Comparison of ENCODE assay signal across 10 cellular contexts in the genomic region with DNA sequence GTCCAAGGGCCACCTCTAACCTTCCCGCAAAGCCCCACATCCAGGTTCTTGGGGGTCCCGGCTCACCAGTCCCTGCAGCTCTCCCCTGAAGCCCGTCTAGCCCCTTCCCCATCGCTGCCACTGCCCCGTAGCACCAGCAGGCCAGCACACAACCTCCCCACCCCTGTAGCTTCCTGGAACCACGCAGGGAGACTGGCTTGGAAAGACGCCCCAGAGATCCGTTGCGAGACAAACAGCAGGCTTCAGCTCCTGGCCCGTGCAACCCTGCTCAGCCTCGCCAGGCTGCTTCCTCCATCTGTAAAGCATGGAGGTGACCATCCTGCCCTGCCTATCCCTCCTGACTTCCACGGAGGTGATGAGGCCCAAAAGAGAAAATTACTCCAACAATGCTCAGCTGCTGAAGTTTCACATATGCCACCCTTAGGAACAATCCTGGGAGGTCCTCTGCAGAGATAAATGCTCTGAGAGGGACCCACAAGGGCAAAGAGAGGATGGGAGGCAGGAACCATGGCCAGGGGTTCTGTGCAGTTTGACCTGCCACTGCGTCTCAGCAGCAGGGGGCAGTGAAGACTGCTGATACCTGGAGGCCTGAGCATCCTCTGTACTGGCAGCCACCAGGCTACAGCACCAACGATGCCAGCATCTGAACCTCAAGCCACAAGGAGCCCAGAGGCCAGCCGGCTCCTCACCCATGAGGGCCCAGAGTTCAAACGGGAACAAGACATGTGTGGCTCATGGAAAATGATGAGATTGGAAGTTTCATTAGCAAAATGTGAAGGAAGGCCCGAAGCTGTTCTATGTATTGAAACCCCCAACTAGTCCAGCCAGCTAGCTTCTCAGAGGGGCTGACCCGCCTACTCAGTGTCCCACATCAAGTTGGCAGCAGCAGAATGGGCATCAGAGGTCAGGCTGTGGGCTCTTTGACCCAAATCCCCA. TPM values are rescaled to one million over a fixed set of nuclear protein-coding genes. Genes with fewer than 3 reads are reported as not detected.
DNase-seq lines count a peak whose midpoint lies in the region; ATAC-seq and TF ChIP-seq lines count a peak whose summit lies in the region.
"Had no signal": no experiment of that assay in that cellular context is flagged by ENCODE, and none has a peak within 500 bp of the region (broad histone marks: within the 10 kb centered on the region; RNA-seq: fewer than 3 reads in every experiment).

No MANE protein-coding gene starts in this region.

- peaks cover 13% of the 10 kb centered on the region for H3K36me3 Mint-ChIP-seq in effector memory CD8-positive, alpha-beta T cell (ENCODE audit: insufficient read depth)

- H3K4me1 Mint-ChIP-seq in effector memory CD8-positive, alpha-beta T cell (ENCODE audit: low read depth in 2 of 2): peaks cover 41 to 58% of the 10 kb centered on the region in 2 donors

- 65 to 81% (median 75%) methylated on average over 17 to 18 of the region's 18 CpGs for WGBS in spleen, 5 donors

- DNase-seq in effector memory CD8-positive, alpha-beta T cell: peak; percentile 30 to 41 (median 34)
- DNase-seq in spleen: no peak
- DNase-seq in medulla oblongata (ENCODE audit: extremely low spot score): no peak
- DNase-seq in H4 (ENCODE audit: low spot score): no peak
- no peak for DNase-seq in HCEC 1CT

- peak overlapping the region; percentile 27 to 44 for H3K4me3 Mint-ChIP-seq in effector memory CD8-positive, alpha-beta T cell

- H3K27me3 ChIP-seq in spleen (replicated peaks in 1 of 7): no peaks in the 10 kb centered on the region

- H3K27ac ChIP-seq in VCaP (no peak overlapping the region), spleen (peak overlapping the region in 2 of 8 donors; percentile 14 to 95)

- H3K27ac Mint-ChIP-seq in effector memory CD8-positive, alpha-beta T cell: peak overlapping the region; percentile 73 to 93

- no peaks in the 10 kb centered on the region for H3K9me3 Mint-ChIP-seq in effector memory CD8-positive, alpha-beta T cell

- H3K9me3 ChIP-seq in spleen: no peaks in the 10 kb centered on the region

- no peaks in the 10 kb centered on the region for H3K27me3 Mint-ChIP-seq in effector memory CD8-positive, alpha-beta T cell

- no peak overlapping the region for H3K4me3 ChIP-seq in spleen

- H3K36me3 ChIP-seq in spleen: peaks cover 0 to 14% (median 0%) of the 10 kb centered on the region in 6 donors

- TF ChIP-seq CTCF in GM12874 (IDR thresholded peaks at IDR 0.05; ENCODE audit: insufficient read depth, low read depth, low read length) (peak; percentile 58), VCaP (conservative IDR thresholded peaks at IDR 0.05) (peak; percentile 48), spleen (IDR thresholded peaks at IDR 0.05 in 8 of 11, conservative IDR thresholded peaks at IDR 0.05 in 3 of 11) (peak in 6 of 11 experiments; percentile 9 to 69 (median 48))

- peaks cover 18 to 81% (median 55%) of the 10 kb centered on the region in 6 donors for H3K4me1 ChIP-seq in spleen

- TF ChIP-seq POLR2A in spleen (IDR thresholded peaks at IDR 0.05): no peak

- ATAC-seq in effector memory CD8-positive, alpha-beta T cell (replicated peaks): peak; percentile 38
- ATAC-seq in GM18867 (IDR thresholded peaks at IDR 0.05; ENCODE audit: unreplicated experiment): no peak

- intact Hi-C loops in spleen (cut with DNase I; ENCODE audit: low total_unique reads): loop anchor here (10.0 kb wide), 1 partner anchor 59 kb away; no protein-coding TSS in a partner anchor

RNA-seq across cellular contexts. Expression of a gene that starts 16.1 kb away (rescaled TPM):
- total RNA-seq in spleen: 10 to 100 TPM; 40.4 to 60.7 (median 51.3) TPM
- polyA plus RNA-seq in spleen: 10 to 100 TPM in 2 of 3 donors, 1 to 10 TPM in 1; 9.5 to 26.0 (median 11.8) TPM
- 19.1 TPM in 2 replicates for total RNA-seq in H4 (2014; rRNA removed; shearing (Covaris generic))

RNA-seq across cellular contexts. Expression of a gene that starts 25.0 kb away (rescaled TPM):
- not detected for total RNA-seq in spleen
- under 1 TPM in 2 of 3 donors, not detected in 1; 0.03 to 0.06 TPM for polyA plus RNA-seq in spleen
- not detected in 2 replicates for total RNA-seq in H4 (2014; rRNA removed; shearing (Covaris generic))
- total RNA-seq: glomerular endothelial cell, subcutaneous adipose tissue had no signal

RNA-seq across cellular contexts. Expression of a gene that starts 38.3 kb away (rescaled TPM):
- 10 to 100 TPM; 13.4 to 21.3 (median 16.4) TPM for total RNA-seq in spleen
- 10 to 100 TPM; 13.2 to 17.3 (median 16.9) TPM for polyA plus RNA-seq in spleen
- 6.2 and 8.9 TPM in 2 replicates for total RNA-seq in H4 (2014; rRNA removed; shearing (Covaris generic))

RNA-seq across cellular contexts. Expression of a gene that starts 44.0 kb away (rescaled TPM):
- total RNA-seq in spleen: not detected
- polyA plus RNA-seq in spleen: not detected
- not detected in 2 replicates for total RNA-seq in H4 (2014; rRNA removed; shearing (Covaris generic))
- total RNA-seq: glomerular endothelial cell, subcutaneous adipose tissue had no signal

Comparison
In these comparisons a context has a peak if more than half of its experiments do, and no peak if none do; other contexts are left out.
1. DNase-seq: peak in effector memory CD8-positive, alpha-beta T cell (3 of 3); none in spleen (single experiment), medulla oblongata (single experiment), H4 (single experiment) and HCEC 1CT (single experiment).
2. Peak in every context shown above with its lines, with median percentiles within 50 percentile points of each other: CTCF ChIP-seq.